21 cellular contexts compared by ENCODE assay signal in the genomic region with DNA sequence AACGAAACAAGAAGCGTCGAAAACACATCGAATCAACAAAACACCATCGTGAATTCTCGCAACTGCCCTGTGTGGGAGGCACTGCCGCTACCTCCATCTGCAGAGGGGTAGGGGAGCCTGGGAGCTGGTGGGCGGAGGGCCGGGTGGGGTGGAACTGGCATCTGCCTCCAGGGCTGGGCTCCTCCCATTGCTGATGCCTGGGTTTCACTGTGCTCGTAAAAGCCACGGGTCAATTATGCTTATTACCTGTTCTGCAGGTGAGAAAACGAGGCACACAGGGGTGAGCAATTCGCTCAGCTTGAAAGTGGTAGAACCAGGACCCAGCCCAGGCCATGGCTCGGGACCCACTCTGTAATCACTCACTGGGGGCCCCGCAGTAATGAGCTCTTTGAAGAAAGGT.
"Had no signal": no experiment of that assay in that cellular context is flagged by ENCODE, and none has a peak within 500 bp of the region (broad histone marks: within the 10 kb centered on the region; RNA-seq: fewer than 3 reads in every experiment).

No MANE protein-coding gene starts in this region.

- H3K4me3 ChIP-seq: dorsolateral prefrontal cortex, esophagus muscularis mucosa, heart right ventricle, mucosa of descending colon, right lobe of liver, transverse colon, upper lobe of right lung, uterus had no signal

- H2AFZ ChIP-seq: parathyroid adenoma had no signal

- H3K4me1 ChIP-seq: parathyroid adenoma, right lobe of liver, transverse colon, uterus had no signal

- H3K79me2 ChIP-seq: parathyroid adenoma had no signal

- ATAC-seq: mucosa of descending colon; right lobe of liver; stimulated activated naive B cell treated with anti-CD40 and anti-IgM and Interleukin-4, amounts not matched to agents 10 μg/mL and 1 μg/mL and 100 μg/mL, for 72 hours; upper lobe of right lung had no signal

- H3K27ac ChIP-seq: dorsolateral prefrontal cortex, esophagus muscularis mucosa, heart right ventricle, parathyroid adenoma, right lobe of liver, transverse colon, upper lobe of right lung, uterus had no signal

- H3K9me3 ChIP-seq: esophagus muscularis mucosa, mucosa of descending colon, right lobe of liver, transverse colon, upper lobe of right lung, uterus had no signal

- DNase-seq: dorsolateral prefrontal cortex; effector CD4-positive, alpha-beta T cell; foreskin melanocyte; glutamatergic neuron; heart right ventricle; hippocampal formation; mesenchymal stem cell; mucosa of descending colon; naive B cell; right lobe of liver; small intestine; stimulated activated CD4-positive, alpha-beta T cell treated with anti-CD3 and anti-CD28 coated beads, Interleukin-15, amount 100 ng/mL, for 24 hours; stimulated activated CD4-positive, alpha-beta T cell treated with anti-CD3 and anti-CD28 coated beads, Interleukin-2, amount 100 ng/mL, for 48 hours; stimulated activated naive B cell treated with anti-CD40 and anti-IgM and Interleukin-4, amounts not matched to agents 10 μg/mL and 1 μg/mL and 100 μg/mL, for 72 hours; transverse colon; upper lobe of right lung; uterus had no signal

- H3K27me3 ChIP-seq: esophagus muscularis mucosa, right lobe of liver, uterus had no signal

- H3K36me3 ChIP-seq: esophagus muscularis mucosa, heart right ventricle, right lobe of liver, transverse colon, upper lobe of right lung, uterus had no signal

- FAIRE-seq: colon, islet of Langerhans, small intestine had no signal

- H3K9ac ChIP-seq: parathyroid adenoma had no signal
